In genomic region chr14:82125963-82126362, GRCh38 we compare ENCODE assay signal across 35 cellular contexts.
"Had no signal": no experiment of that assay in that cellular context is flagged by ENCODE, and none has a peak within 500 bp of the region (broad histone marks: within the 10 kb centered on the region; RNA-seq: fewer than 3 reads in every experiment).

No MANE protein-coding gene starts in this region.

- H3K27ac ChIP-seq: ascending aorta, brain microvascular endothelial cell, breast epithelium, VCaP had no signal

- H3K36me3 ChIP-seq: ascending aorta, brain microvascular endothelial cell, breast epithelium had no signal

- H3K9me3 Mint-ChIP-seq: activated CD4-positive, alpha-beta T cell treated with anti-CD3 and anti-CD28 coated beads, Interleukin-2, amount 10 ng/mL, durations not matched to agents 24 days and 14 days; activated naive CD4-positive, alpha-beta T cell treated with anti-CD3 and anti-CD28 coated beads, Interleukin-2, amount 10 ng/mL, durations not matched to agents 7 days and 5 days had no signal

- H3K9me3 ChIP-seq: ascending aorta, breast epithelium had no signal

- H3K4me1 Mint-ChIP-seq: activated B cell treated with CpG ODN at 0.5 μM for 24 hours; activated CD4-positive, alpha-beta T cell treated with anti-CD3 and anti-CD28 coated beads, Interleukin-2, amount 10 ng/mL, durations not matched to agents 24 days and 14 days; activated naive CD4-positive, alpha-beta T cell treated with anti-CD3 and anti-CD28 coated beads, Interleukin-2, amount 10 ng/mL, durations not matched to agents 7 days and 5 days; activated naive CD4-positive, alpha-beta T cell treated with anti-CD3 and anti-CD28 coated beads, Interleukin-2, amount 50 U/mL, for 24 hours; activated naive CD8-positive, alpha-beta T cell treated with anti-CD3 and anti-CD28 coated beads, Interleukin-2, amount 10 ng/mL, durations not matched to agents 7 days and 5 days; activated naive CD8-positive, alpha-beta T cell treated with anti-CD3 and anti-CD28 coated beads, Interleukin-2, amount 50 U/mL, for 24 hours had no signal

- ATAC-seq: activated CD8-positive, alpha-beta T cell treated with anti-CD3 and anti-CD28 coated beads for 36 hours; activated naive CD8-positive, alpha-beta T cell treated with anti-CD3 and anti-CD28 coated beads, Interleukin-2, amount 50 U/mL, for 24 hours; activated T-cell treated with anti-CD3 and anti-CD28 coated beads, Interleukin-2, amount 50 U/mL, for 4 hours; activated T-cell treated with anti-CD3 and anti-CD28 coated beads, Interleukin-2, amount 50 U/mL, for 72 hours had no signal

- H3K4me3 Mint-ChIP-seq: activated B cell treated with CpG ODN at 0.5 μM for 24 hours; activated CD4-positive, alpha-beta memory T cell treated with anti-CD3 and anti-CD28 coated beads for 36 hours; activated CD4-positive, alpha-beta T cell treated with anti-CD3 and anti-CD28 coated beads, Interleukin-2, amount 10 ng/mL, durations not matched to agents 24 days and 14 days; activated CD8-positive, alpha-beta T cell treated with anti-CD3 and anti-CD28 coated beads for 36 hours; activated naive CD4-positive, alpha-beta T cell treated with anti-CD3 and anti-CD28 coated beads, Interleukin-2, amount 10 ng/mL, durations not matched to agents 7 days and 5 days; activated naive CD4-positive, alpha-beta T cell treated with anti-CD3 and anti-CD28 coated beads, Interleukin-2, amount 50 U/mL, for 24 hours; activated naive CD8-positive, alpha-beta T cell; activated naive CD8-positive, alpha-beta T cell treated with anti-CD3 and anti-CD28 coated beads, Interleukin-2, amount 10 ng/mL, durations not matched to agents 7 days and 5 days; activated naive CD8-positive, alpha-beta T cell treated with anti-CD3 and anti-CD28 coated beads, Interleukin-2, amount 50 U/mL, for 24 hours; activated T-cell treated with anti-CD3 and anti-CD28 coated beads, Interleukin-2, amount 50 U/mL, for 4 hours; activated T-cell treated with anti-CD3 and anti-CD28 coated beads, Interleukin-2, amount 50 U/mL, for 72 hours; activated T-helper 1 cell treated with anti-CD3 and anti-CD28 coated beads, Interleukin-12 subunit alpha, Interleukin-12 subunit beta, Interleukin-2, Interleukin-4 antibody, amounts not matched to agents 30 ng/mL and 10 ng/mL and 1 ng/mL, durations not matched to agents 14 hours and 24 hours and 36 hours; T-helper 1 cell treated with Interleukin-12 subunit alpha and Interleukin-12 subunit beta and Interleukin-4 antibody, amounts not matched to agents 30 μg/mL and 1 μg/mL, for 36 hours; T-helper 2 cell treated with Interferon-gamma antibody and Interleukin-4, amounts not matched to agents 5 μg/mL and 100 μg/mL, for 36 hours had no signal

- DNase-seq: activated B cell treated with CpG ODN at 0.5 μM for 24 hours; activated CD4-positive, alpha-beta memory T cell treated with anti-CD3 and anti-CD28 coated beads for 36 hours; activated CD4-positive, alpha-beta T cell treated with anti-CD3 and anti-CD28 coated beads for 4 hours; activated CD4-positive, alpha-beta T cell treated with anti-CD3 and anti-CD28 coated beads, Interleukin-2, amount 10 ng/mL, durations not matched to agents 24 days and 14 days; activated CD4-positive, alpha-beta T cell treated with anti-CD3 and anti-CD28 coated beads, Interleukin-2, amount 50 U/mL, for 1 hour; activated CD4-positive, alpha-beta T cell treated with anti-CD3 and anti-CD28 coated beads, Interleukin-2, amount 50 U/mL, for 4 hours; activated CD4-positive, CD25-positive, alpha-beta regulatory T cell treated with anti-CD3 and anti-CD28 coated beads, Interleukin-2, amount 50 U/mL, for 72 hours; activated CD8-positive, alpha-beta memory T cell treated with anti-CD3 and anti-CD28 coated beads, Interleukin-2, amount 50 U/mL, for 4 hours; activated CD8-positive, alpha-beta T cell treated with anti-CD3 and anti-CD28 coated beads for 36 hours; activated effector memory CD4-positive, alpha-beta T cell treated with Interleukin-2 at 50 U/mL for 16 hours; activated gamma-delta T cell; activated naive CD4-positive, alpha-beta T cell treated with anti-CD3 and anti-CD28 coated beads, Interleukin-2, amount 10 ng/mL, durations not matched to agents 7 days and 5 days; activated naive CD4-positive, alpha-beta T cell treated with Interleukin-2 at 50 U/mL for 16 hours; activated naive CD8-positive, alpha-beta T cell treated with anti-CD3 and anti-CD28 coated beads, Interleukin-2, amount 10 ng/mL, durations not matched to agents 7 days and 5 days; activated naive CD8-positive, alpha-beta T cell treated with anti-CD3 and anti-CD28 coated beads, Interleukin-2, amount 50 U/mL, for 24 hours; activated T-cell treated with anti-CD3 and anti-CD28 coated beads for 4 hours; activated T-cell treated with anti-CD3 and anti-CD28 coated beads, Interleukin-2, amount 50 U/mL, for 1 hour; activated T-cell treated with anti-CD3 and anti-CD28 coated beads, Interleukin-2, amount 50 U/mL, for 4 hours; activated T-cell treated with anti-CD3 and anti-CD28 coated beads, Interleukin-2, amount 50 U/mL, for 72 hours; amygdala; anterior cingulate cortex; brain microvascular endothelial cell; central memory CD4-positive, alpha-beta T cell; T-helper 2 cell; T-helper 9 cell had no signal

- H3K4me1 ChIP-seq: ascending aorta, breast epithelium had no signal

- H3K27me3 ChIP-seq: ascending aorta, brain microvascular endothelial cell, breast epithelium had no signal

- H3K4me3 ChIP-seq: ascending aorta, breast epithelium had no signal

- FAIRE-seq: TTC549 had no signal

- H3K27ac Mint-ChIP-seq: activated B cell treated with CpG ODN at 0.5 μM for 24 hours; activated CD4-positive, alpha-beta memory T cell treated with anti-CD3 and anti-CD28 coated beads for 36 hours; activated CD4-positive, alpha-beta T cell treated with anti-CD3 and anti-CD28 coated beads, Interleukin-2, amount 10 ng/mL, durations not matched to agents 24 days and 14 days; activated CD8-positive, alpha-beta T cell treated with anti-CD3 and anti-CD28 coated beads for 36 hours; activated naive CD4-positive, alpha-beta T cell treated with anti-CD3 and anti-CD28 coated beads, Interleukin-2, amount 10 ng/mL, durations not matched to agents 7 days and 5 days; activated naive CD4-positive, alpha-beta T cell treated with anti-CD3 and anti-CD28 coated beads, Interleukin-2, amount 50 U/mL, for 24 hours; activated naive CD8-positive, alpha-beta T cell; activated naive CD8-positive, alpha-beta T cell treated with anti-CD3 and anti-CD28 coated beads, Interleukin-2, amount 10 ng/mL, durations not matched to agents 7 days and 5 days; activated naive CD8-positive, alpha-beta T cell treated with anti-CD3 and anti-CD28 coated beads, Interleukin-2, amount 50 U/mL, for 24 hours; activated T-cell treated with anti-CD3 and anti-CD28 coated beads, Interleukin-2, amount 50 U/mL, for 72 hours; activated T-helper 1 cell treated with anti-CD3 and anti-CD28 coated beads, Interleukin-12 subunit alpha, Interleukin-12 subunit beta, Interleukin-2, Interleukin-4 antibody, amounts not matched to agents 30 ng/mL and 10 ng/mL and 1 ng/mL, durations not matched to agents 14 hours and 24 hours and 36 hours; activated T-helper 2 cell treated with anti-CD3 and anti-CD28 coated beads, Interferon-gamma antibody, Interleukin-2, Interleukin-4, amounts not matched to agents 10 μg/mL and 5 μg/mL and 100 μg/mL, durations not matched to agents 14 hours and 24 hours and 36 hours; T-helper 1 cell treated with Interleukin-12 subunit alpha and Interleukin-12 subunit beta and Interleukin-4 antibody, amounts not matched to agents 30 μg/mL and 1 μg/mL, for 36 hours; T-helper 2 cell treated with Interferon-gamma antibody and Interleukin-4, amounts not matched to agents 5 μg/mL and 100 μg/mL, for 36 hours had no signal

- H3K36me3 Mint-ChIP-seq: activated CD4-positive, alpha-beta memory T cell treated with anti-CD3 and anti-CD28 coated beads for 36 hours; activated naive CD4-positive, alpha-beta T cell treated with anti-CD3 and anti-CD28 coated beads, Interleukin-2, amount 10 ng/mL, durations not matched to agents 7 days and 5 days; activated naive CD4-positive, alpha-beta T cell treated with anti-CD3 and anti-CD28 coated beads, Interleukin-2, amount 50 U/mL, for 24 hours; activated naive CD8-positive, alpha-beta T cell; activated naive CD8-positive, alpha-beta T cell treated with anti-CD3 and anti-CD28 coated beads, Interleukin-2, amount 10 ng/mL, durations not matched to agents 7 days and 5 days had no signal

- H3K27me3 Mint-ChIP-seq: activated B cell treated with CpG ODN at 0.5 μM for 24 hours; activated CD4-positive, alpha-beta memory T cell treated with anti-CD3 and anti-CD28 coated beads for 36 hours; activated CD4-positive, alpha-beta T cell treated with anti-CD3 and anti-CD28 coated beads, Interleukin-2, amount 10 ng/mL, durations not matched to agents 24 days and 14 days; activated CD8-positive, alpha-beta T cell treated with anti-CD3 and anti-CD28 coated beads for 36 hours; activated naive CD4-positive, alpha-beta T cell treated with anti-CD3 and anti-CD28 coated beads, Interleukin-2, amount 10 ng/mL, durations not matched to agents 7 days and 5 days; activated naive CD4-positive, alpha-beta T cell treated with anti-CD3 and anti-CD28 coated beads, Interleukin-2, amount 50 U/mL, for 24 hours; activated naive CD8-positive, alpha-beta T cell; activated naive CD8-positive, alpha-beta T cell treated with anti-CD3 and anti-CD28 coated beads, Interleukin-2, amount 10 ng/mL, durations not matched to agents 7 days and 5 days; activated naive CD8-positive, alpha-beta T cell treated with anti-CD3 and anti-CD28 coated beads, Interleukin-2, amount 50 U/mL, for 24 hours had no signal
